16 cellular contexts compared by ENCODE assay signal in genomic region chr6:169839898-169840631, GRCh38.
DNase-seq lines count a peak whose midpoint lies in the region; ATAC-seq and TF ChIP-seq lines count a peak whose summit lies in the region.
"Had no signal": no experiment of that assay in that cellular context is flagged by ENCODE, and none has a peak within 500 bp of the region (broad histone marks: within the 10 kb centered on the region; RNA-seq: fewer than 3 reads in every experiment).

No MANE protein-coding gene starts in this region.

- H3K27me3 ChIP-seq in lower lobe of right lung (ENCODE audit: low read depth) (no peaks in the 10 kb centered on the region), uterus (no peaks in the 10 kb centered on the region)

- H3K4me3 Mint-ChIP-seq in activated CD4-positive, alpha-beta memory T cell treated with anti-CD3 and anti-CD28 coated beads, Interleukin-2, amount 10 ng/mL, durations not matched to agents 7 days and 5 days = no peak overlapping the region
- no peak overlapping the region for H3K4me3 Mint-ChIP-seq in activated CD4-positive, alpha-beta memory T cell treated with anti-CD3 and anti-CD28 coated beads for 36 hours
- H3K4me3 Mint-ChIP-seq in activated CD8-positive, alpha-beta T cell treated with anti-CD3 and anti-CD28 coated beads for 36 hours = no peak overlapping the region
- no peak overlapping the region for H3K4me3 Mint-ChIP-seq in stimulated activated memory B cell treated with anti-CD40 and anti-IgM and Interleukin-4, amounts not matched to agents 10 μg/mL and 1 μg/mL and 100 μg/mL, for 72 hours
- H3K4me3 Mint-ChIP-seq: activated naive CD8-positive, alpha-beta T cell treated with anti-CD3 and anti-CD28 coated beads for 36 hours had no signal

- H3K36me3 Mint-ChIP-seq in activated CD4-positive, alpha-beta memory T cell treated with anti-CD3 and anti-CD28 coated beads, Interleukin-2, amount 10 ng/mL, durations not matched to agents 7 days and 5 days (ENCODE audit: low read depth) = no peaks in the 10 kb centered on the region
- H3K36me3 Mint-ChIP-seq in activated CD4-positive, alpha-beta memory T cell treated with anti-CD3 and anti-CD28 coated beads for 36 hours = no peaks in the 10 kb centered on the region
- no peaks in the 10 kb centered on the region for H3K36me3 Mint-ChIP-seq in activated CD8-positive, alpha-beta T cell treated with anti-CD3 and anti-CD28 coated beads for 36 hours (ENCODE audit: low read depth)
- no peaks in the 10 kb centered on the region for H3K36me3 Mint-ChIP-seq in stimulated activated memory B cell treated with anti-CD40 and anti-IgM and Interleukin-4, amounts not matched to agents 10 μg/mL and 1 μg/mL and 100 μg/mL, for 72 hours
- H3K36me3 Mint-ChIP-seq: activated naive CD8-positive, alpha-beta T cell treated with anti-CD3 and anti-CD28 coated beads for 36 hours had no signal

- no peaks in the 10 kb centered on the region for H3K9me3 Mint-ChIP-seq in activated CD4-positive, alpha-beta memory T cell treated with anti-CD3 and anti-CD28 coated beads, Interleukin-2, amount 10 ng/mL, durations not matched to agents 7 days and 5 days
- H3K9me3 Mint-ChIP-seq in activated CD4-positive, alpha-beta memory T cell treated with anti-CD3 and anti-CD28 coated beads for 36 hours = no peaks in the 10 kb centered on the region
- H3K9me3 Mint-ChIP-seq in activated CD8-positive, alpha-beta T cell treated with anti-CD3 and anti-CD28 coated beads for 36 hours = no peaks in the 10 kb centered on the region
- peaks cover 4% of the 10 kb centered on the region for H3K9me3 Mint-ChIP-seq in stimulated activated memory B cell treated with anti-CD40 and anti-IgM and Interleukin-4, amounts not matched to agents 10 μg/mL and 1 μg/mL and 100 μg/mL, for 72 hours
- H3K9me3 Mint-ChIP-seq: activated naive CD8-positive, alpha-beta T cell treated with anti-CD3 and anti-CD28 coated beads for 36 hours had no signal

- CTCF ChIA-PET in activated CD4-positive, alpha-beta memory T cell treated with anti-CD3 and anti-CD28 coated beads, Interleukin-2, amount 10 ng/mL, durations not matched to agents 7 days and 5 days (lab: Charles Lee) = no interaction called here
- CTCF ChIA-PET in activated CD4-positive, alpha-beta memory T cell treated with anti-CD3 and anti-CD28 coated beads for 36 hours (lab: Charles Lee) = no interaction called here
- CTCF ChIA-PET in activated CD8-positive, alpha-beta T cell treated with anti-CD3 and anti-CD28 coated beads for 36 hours (lab: Charles Lee) = no interaction called here

- H3K4me1 Mint-ChIP-seq in activated CD4-positive, alpha-beta memory T cell treated with anti-CD3 and anti-CD28 coated beads, Interleukin-2, amount 10 ng/mL, durations not matched to agents 7 days and 5 days = no peaks in the 10 kb centered on the region
- no peaks in the 10 kb centered on the region for H3K4me1 Mint-ChIP-seq in activated CD4-positive, alpha-beta memory T cell treated with anti-CD3 and anti-CD28 coated beads for 36 hours (ENCODE audit: low read depth)
- H3K4me1 Mint-ChIP-seq in activated CD8-positive, alpha-beta T cell treated with anti-CD3 and anti-CD28 coated beads for 36 hours (ENCODE audit: low read depth) = no peaks in the 10 kb centered on the region
- peaks cover 11% of the 10 kb centered on the region for H3K4me1 Mint-ChIP-seq in stimulated activated memory B cell treated with anti-CD40 and anti-IgM and Interleukin-4, amounts not matched to agents 10 μg/mL and 1 μg/mL and 100 μg/mL, for 72 hours
- H3K4me1 Mint-ChIP-seq: activated naive CD8-positive, alpha-beta T cell treated with anti-CD3 and anti-CD28 coated beads for 36 hours had no signal

- peaks cover 14% of the 10 kb centered on the region for H3K27me3 Mint-ChIP-seq in activated CD4-positive, alpha-beta memory T cell treated with anti-CD3 and anti-CD28 coated beads, Interleukin-2, amount 10 ng/mL, durations not matched to agents 7 days and 5 days
- H3K27me3 Mint-ChIP-seq in activated CD4-positive, alpha-beta memory T cell treated with anti-CD3 and anti-CD28 coated beads for 36 hours = peaks cover 9% of the 10 kb centered on the region
- H3K27me3 Mint-ChIP-seq in activated CD8-positive, alpha-beta T cell treated with anti-CD3 and anti-CD28 coated beads for 36 hours = peaks cover 7% of the 10 kb centered on the region
- peaks cover 41% of the 10 kb centered on the region for H3K27me3 Mint-ChIP-seq in stimulated activated memory B cell treated with anti-CD40 and anti-IgM and Interleukin-4, amounts not matched to agents 10 μg/mL and 1 μg/mL and 100 μg/mL, for 72 hours

- TF ChIP-seq CTCF in activated CD8-positive, alpha-beta T cell treated with anti-CD3 and anti-CD28 coated beads for 36 hours (IDR thresholded peaks at IDR 0.05) = no peak
- TF ChIP-seq CTCF in lower lobe of right lung (IDR thresholded peaks at IDR 0.05) (no peak), uterus (IDR thresholded peaks at IDR 0.05) (no peak)

- intact Hi-C loops in activated CD4-positive, alpha-beta memory T cell treated with anti-CD3 and anti-CD28 coated beads for 36 hours (cut with micrococcal nuclease) = loop anchor here (10.0 kb wide), 1 partner anchor 455 kb away; the partner anchor contains the start of gene DLL1
- intact Hi-C loops in activated CD8-positive, alpha-beta T cell treated with anti-CD3 and anti-CD28 coated beads for 36 hours (cut with micrococcal nuclease) = loop anchor here (10.0 kb wide), 1 partner anchor 685 kb away; no protein-coding TSS in a partner anchor
- intact Hi-C loops in lower lobe of right lung (cut with DNase I) = no loop called here
- intact Hi-C loops in uterus (cut with DNase I; ENCODE audit: low total_unique reads) = loop anchor here (10.0 kb wide), 1 partner anchor 685 kb away; no protein-coding TSS in a partner anchor

- no peak for TF ChIP-seq POLR2A in uterus (IDR thresholded peaks at IDR 0.05)

- H3K36me3 ChIP-seq in lower lobe of right lung (no peaks in the 10 kb centered on the region), uterus (no peaks in the 10 kb centered on the region)
- H3K36me3 ChIP-seq: breast epithelium had no signal

- DNase-seq in activated CD4-positive, alpha-beta memory T cell treated with anti-CD3 and anti-CD28 coated beads, Interleukin-2, amount 10 ng/mL, durations not matched to agents 7 days and 5 days = peak; percentile 14
- no peak for DNase-seq in activated CD4-positive, alpha-beta memory T cell treated with anti-CD3 and anti-CD28 coated beads for 36 hours
- no peak for DNase-seq in activated CD8-positive, alpha-beta T cell treated with anti-CD3 and anti-CD28 coated beads for 36 hours
- DNase-seq in lower lobe of right lung (no peak), uterus (no peak), NCI-H526 (lab: John Stamatoyannopoulos, UW) (no peak)
- DNase-seq: activated naive CD8-positive, alpha-beta T cell treated with anti-CD3 and anti-CD28 coated beads for 36 hours; DMS79; KBM-7; kidney; NCI-H774; PC-9 had no signal

- H3K27ac ChIP-seq in lower lobe of right lung (no peak overlapping the region), uterus (no peak overlapping the region)
- H3K27ac ChIP-seq: A549, breast epithelium, PC-9 had no signal

- H3K27ac Mint-ChIP-seq in activated CD4-positive, alpha-beta memory T cell treated with anti-CD3 and anti-CD28 coated beads, Interleukin-2, amount 10 ng/mL, durations not matched to agents 7 days and 5 days = no peak overlapping the region
- H3K27ac Mint-ChIP-seq in activated CD4-positive, alpha-beta memory T cell treated with anti-CD3 and anti-CD28 coated beads for 36 hours = no peak overlapping the region
- peak overlapping the region; percentile 34 for H3K27ac Mint-ChIP-seq in activated CD8-positive, alpha-beta T cell treated with anti-CD3 and anti-CD28 coated beads for 36 hours
- H3K27ac Mint-ChIP-seq in stimulated activated memory B cell treated with anti-CD40 and anti-IgM and Interleukin-4, amounts not matched to agents 10 μg/mL and 1 μg/mL and 100 μg/mL, for 72 hours = no peak overlapping the region
- H3K27ac Mint-ChIP-seq: activated naive CD8-positive, alpha-beta T cell treated with anti-CD3 and anti-CD28 coated beads for 36 hours had no signal

- no peaks in the 10 kb centered on the region for H3K4me1 ChIP-seq in lower lobe of right lung
- H3K4me1 ChIP-seq in uterus = no peaks in the 10 kb centered on the region
- H3K4me1 ChIP-seq: A549, breast epithelium had no signal

- no peaks in the 10 kb centered on the region for H3K9me3 ChIP-seq in lower lobe of right lung
- H3K9me3 ChIP-seq in uterus = no peaks in the 10 kb centered on the region
- H3K9me3 ChIP-seq: A549, breast epithelium had no signal

- no peak for ATAC-seq in activated CD8-positive, alpha-beta T cell treated with anti-CD3 and anti-CD28 coated beads for 36 hours
- ATAC-seq in lower lobe of right lung (peak; percentile 19 to 46), GM21786 (IDR thresholded peaks at IDR 0.05; ENCODE audit: unreplicated experiment) (no peak)
- ATAC-seq in stimulated activated memory B cell treated with anti-CD40 and anti-IgM and Interleukin-4, amounts not matched to agents 10 μg/mL and 1 μg/mL and 100 μg/mL, for 72 hours = peak; percentile 62
- ATAC-seq: A549 had no signal

- POLR2A ChIA-PET in activated CD4-positive, alpha-beta memory T cell treated with anti-CD3 and anti-CD28 coated beads, Interleukin-2, amount 10 ng/mL, durations not matched to agents 7 days and 5 days (lab: Charles Lee) = no interaction called here
- POLR2A ChIA-PET in activated CD4-positive, alpha-beta memory T cell treated with anti-CD3 and anti-CD28 coated beads for 36 hours (lab: Charles Lee) = no interaction called here
- POLR2A ChIA-PET in activated CD8-positive, alpha-beta T cell treated with anti-CD3 and anti-CD28 coated beads for 36 hours (lab: Charles Lee) = no interaction called here

- H3K4me3 ChIP-seq in lower lobe of right lung = no peak overlapping the region
- H3K4me3 ChIP-seq in uterus = no peak overlapping the region
- H3K4me3 ChIP-seq: A549, breast epithelium, PC-9 had no signal

Comparison
In these comparisons a context has a peak if more than half of its experiments do, and no peak if none do; other contexts are left out.
1. ATAC-seq: peak in lower lobe of right lung (2 of 2) and stimulated activated memory B cell treated with anti-CD40 and anti-IgM and Interleukin-4, amounts not matched to agents 10 μg/mL and 1 μg/mL and 100 μg/mL, for 72 hours (single experiment); none in activated CD8-positive, alpha-beta T cell treated with anti-CD3 and anti-CD28 coated beads for 36 hours (single experiment) and GM21786 (single experiment).